23 cellular contexts compared by ENCODE assay signal in genomic region chr19:51586799-51587198, GRCh38. TPM values are rescaled to one million over a fixed set of nuclear protein-coding genes. Genes with fewer than 3 reads are reported as not detected.
"Had no signal": no experiment of that assay in that cellular context is flagged by ENCODE, and none has a peak within 500 bp of the region (broad histone marks: within the 10 kb centered on the region; RNA-seq: fewer than 3 reads in every experiment).

No MANE protein-coding gene starts in this region.

- H3K27ac ChIP-seq: KMS-11, PC-9, Peyer's patch, SJSA1 had no signal

- H2AFZ ChIP-seq: PC-9 had no signal

- H3K27me3 ChIP-seq: Peyer's patch, SJSA1 had no signal

- DNase-seq: MM.1S; NCI-H1092 treated with DMSO at 0.1 percent for 48 hours; NCI-H187; NCI-H2029; NCI-H2081 treated with DMSO at 0.1 percent for 48 hours; NCI-H2171; NCI-H226; NCI-H446; NCI-H510A; NCI-H524 treated with DMSO at 0.1 percent for 48 hours; NCI-H774; NK-92 treated with Interleukin-12 subunit alpha and Interleukin-12 subunit beta, amount 100 ng/mL, for 24 hours; OCI-M1; PC-9; Peyer's patch; SIG-M5; SK-N-SH had no signal

- H3K4me3 ChIP-seq: PC-9, Peyer's patch, SJSA1 had no signal

- H3K4me2 ChIP-seq: KMS-11, PC-9, SK-N-SH had no signal

- H3K4me1 ChIP-seq: Peyer's patch, SJSA1 had no signal

- ATAC-seq: Right ventricle myocardium inferior had no signal

- H3K9me2 ChIP-seq: SK-N-SH had no signal

RNA-seq across cellular contexts. Expression of gene SIGLEC5, which starts 43.4 kb away (rescaled TPM):
- total RNA-seq: HT-29, M059J, PC-9, Right ventricle myocardium inferior, RPMI7951, SJSA1 had no signal
- polyA plus RNA-seq: SK-N-SH had no signal

RNA-seq across cellular contexts. Expression of gene SIGLEC6, which starts 55.3 kb away (rescaled TPM):
- total RNA-seq: HT-29, M059J, PC-9, RPMI7951, SJSA1 had no signal
- polyA plus RNA-seq: SK-N-SH had no signal

RNA-seq across cellular contexts. Expression of gene SIGLEC14, which starts 59.8 kb away (rescaled TPM):
- total RNA-seq: HT-29, M059J, PC-9, RPMI7951, SJSA1 had no signal
